ENCODE assay signal across 20 cellular contexts in genomic region chr12:67048371-67048770, GRCh38.
"Had no signal": no experiment of that assay in that cellular context is flagged by ENCODE, and none has a peak within 500 bp of the region (broad histone marks: within the 10 kb centered on the region; RNA-seq: fewer than 3 reads in every experiment).

No MANE protein-coding gene starts in this region.

- H3K4me3 ChIP-seq: dorsolateral prefrontal cortex, heart left ventricle, left ventricle myocardium inferior, mucosa of descending colon, sigmoid colon, stomach, thoracic aorta, transverse colon had no signal

- ATAC-seq: esophagus mucosa; heart left ventricle; mucosa of descending colon; naive thymus-derived CD8-positive, alpha-beta T cell had no signal

- H3K36me3 ChIP-seq: heart left ventricle, left ventricle myocardium inferior, neutrophil, sigmoid colon, stomach, thoracic aorta, transverse colon had no signal

- H3K27ac ChIP-seq: dorsolateral prefrontal cortex, heart left ventricle, left ventricle myocardium inferior, neutrophil, sigmoid colon, stomach, thoracic aorta, transverse colon had no signal

- H3K9me3 ChIP-seq: heart left ventricle, mucosa of descending colon, neutrophil, sigmoid colon, stomach, thoracic aorta, transverse colon had no signal

- H3K4me1 ChIP-seq: heart left ventricle, transverse colon had no signal

- H3K27me3 ChIP-seq: neutrophil, sigmoid colon, stomach, transverse colon had no signal

- DNase-seq: cortex of kidney; dorsolateral prefrontal cortex; effector CD8-positive, alpha-beta T cell; heart left ventricle; hypothalamus; islet precursor cell; left ventricle myocardium inferior; mucosa of descending colon; naive thymus-derived CD8-positive, alpha-beta T cell; posterior cingulate gyrus; sigmoid colon; small intestine; stimulated activated CD4-positive, alpha-beta T cell treated with anti-CD3 and anti-CD28 coated beads, Interleukin-12 subunit alpha, Interleukin-12 subunit beta, amount 100 ng/mL, for 4 hours; stimulated activated naive CD4-positive, alpha-beta T cell; stomach; substantia nigra; transverse colon had no signal
